In genomic region chr9:136587944-136588662, GRCh38 we compare ENCODE assay signal across 11 cellular contexts. TPM values are rescaled to one million over a fixed set of nuclear protein-coding genes. Genes with fewer than 3 reads are reported as not detected.
DNase-seq lines count a peak whose midpoint lies in the region; ATAC-seq and TF ChIP-seq lines count a peak whose summit lies in the region.
"Had no signal": no experiment of that assay in that cellular context is flagged by ENCODE, and none has a peak within 500 bp of the region (broad histone marks: within the 10 kb centered on the region; RNA-seq: fewer than 3 reads in every experiment).

No MANE protein-coding gene starts in this region.

- H3K79me2 ChIP-seq in DOHH2 (ENCODE audit: control insufficient read depth, low read length): no peaks in the 10 kb centered on the region
- H3K79me2 ChIP-seq in Karpas-422 (ENCODE audit: low read length): no peaks in the 10 kb centered on the region
- no peaks in the 10 kb centered on the region for H3K79me2 ChIP-seq in neural cell (replicated peaks; ENCODE audit: insufficient read depth, low read length)

- H3K27me3 ChIP-seq in DOHH2 (ENCODE audit: control insufficient read depth, low read length) (peaks cover 15% of the 10 kb centered on the region), Karpas-422 (ENCODE audit: low read length) (no peaks in the 10 kb centered on the region), colonic mucosa (no peaks in the 10 kb centered on the region), neural cell (ENCODE audit: insufficient read depth, low read depth, low read length) (no peaks in the 10 kb centered on the region)

- H3F3A ChIP-seq in DOHH2 (ENCODE audit: control insufficient read depth, insufficient read depth): no peaks in the 10 kb centered on the region
- H3F3A ChIP-seq in neural cell (ENCODE audit: insufficient read depth, low read length, poor library complexity, severe bottlenecking): no peaks in the 10 kb centered on the region

- no peak for TF ChIP-seq EP300 in neural cell (conservative IDR thresholded peaks at IDR 0.05; ENCODE audit: poor library complexity, severe bottlenecking)

- H3K36me3 ChIP-seq in DOHH2 (ENCODE audit: control insufficient read depth, low read length): no peaks in the 10 kb centered on the region
- no peaks in the 10 kb centered on the region for H3K36me3 ChIP-seq in Karpas-422 (ENCODE audit: insufficient read depth, low read length)
- no peaks in the 10 kb centered on the region for H3K36me3 ChIP-seq in colonic mucosa
- H3K36me3 ChIP-seq in neural cell (ENCODE audit: insufficient read depth, low read length): no peaks in the 10 kb centered on the region

- H4K20me1 ChIP-seq in DOHH2 (ENCODE audit: control insufficient read depth, insufficient read depth, low read depth, low read length) (no peaks in the 10 kb centered on the region), Karpas-422 (ENCODE audit: insufficient read depth, low read depth, low read length) (no peaks in the 10 kb centered on the region; the same call in 1 of the 2 replicates), neural cell (ENCODE audit: insufficient read depth) (no peaks in the 10 kb centered on the region)

- H3K9me3 ChIP-seq in DOHH2 (ENCODE audit: control insufficient read depth, insufficient read depth, low read length) (no peaks in the 10 kb centered on the region), Karpas-422 (ENCODE audit: low read length) (no peaks in the 10 kb centered on the region), colonic mucosa (no peaks in the 10 kb centered on the region), neural cell (ENCODE audit: low read length) (no peaks in the 10 kb centered on the region)

- no peak for TF ChIP-seq RAD21 in neural cell (conservative IDR thresholded peaks at IDR 0.05)

- H3K9ac ChIP-seq in Karpas-422 (ENCODE audit: low read length) (peak overlapping the region; percentile 51; the same call in 1 of the 2 replicates), colonic mucosa (ENCODE audit: low read depth in 2 of 2, low read length in 2 of 2) (peak overlapping the region; percentile 20 to 44), neural cell (ENCODE audit: low read length) (peak overlapping the region; percentile 57)

- intact Hi-C loops in colonic mucosa (cut with DNase I): no loop called here

- no peak for ATAC-seq in GM18520 (IDR thresholded peaks at IDR 0.05; ENCODE audit: unreplicated experiment)
- ATAC-seq in GM21526 (IDR thresholded peaks at IDR 0.05; ENCODE audit: low FRiP score, unreplicated experiment): no peak
- no peak for ATAC-seq in HG03442 (IDR thresholded peaks at IDR 0.05; ENCODE audit: unreplicated experiment)

- TF ChIP-seq CTCF in DOHH2 (IDR thresholded peaks at IDR 0.05; ENCODE audit: low read depth, low read length, poor library complexity, severe bottlenecking) (no peak), colonic mucosa (IDR thresholded peaks at IDR 0.05) (no peak), neural cell (IDR thresholded peaks at IDR 0.05; ENCODE audit: poor library complexity, severe bottlenecking) (no peak)

- H3K4me2 ChIP-seq in DOHH2 (ENCODE audit: low read length) (peak overlapping the region; percentile 81), Karpas-422 (ENCODE audit: low read depth, low read length, poor library complexity, severe bottlenecking) (peak overlapping the region; percentile 56), neural cell (ENCODE audit: low read length) (no peak overlapping the region)

- H3K9me2 ChIP-seq in DOHH2 (replicated peaks; ENCODE audit: control insufficient read depth, low read length) (no peaks in the 10 kb centered on the region), Karpas-422 (replicated peaks; ENCODE audit: insufficient read depth, low read length) (no peaks in the 10 kb centered on the region), neural cell (ENCODE audit: insufficient read depth, low read length) (no peaks in the 10 kb centered on the region)

- H3K4me1 ChIP-seq in DOHH2 (ENCODE audit: control insufficient read depth, low read length): peaks cover 26% of the 10 kb centered on the region
- peaks cover 15% of the 10 kb centered on the region for H3K4me1 ChIP-seq in Karpas-422 (ENCODE audit: low read length)
- H3K4me1 ChIP-seq in colonic mucosa: peaks cover 15% of the 10 kb centered on the region

- peak overlapping the region; percentile 61 for H3K4me3 ChIP-seq in DOHH2 (ENCODE audit: low read length)
- H3K4me3 ChIP-seq in Karpas-422 (ENCODE audit: low read length): no peak overlapping the region
- no peak overlapping the region for H3K4me3 ChIP-seq in colonic mucosa
- H3K4me3 ChIP-seq in neural cell (ENCODE audit: low read length): peak overlapping the region; percentile 34

- H3K27ac ChIP-seq in DOHH2 (ENCODE audit: low read depth, low read length): peak overlapping the region; percentile 9; the same call in 1 of the 2 replicates
- no peak overlapping the region for H3K27ac ChIP-seq in Karpas-422 (ENCODE audit: low read length)
- no peak overlapping the region for H3K27ac ChIP-seq in colonic mucosa
- H3K27ac ChIP-seq in neural cell (ENCODE audit: low read length): peak overlapping the region; percentile 37
- H3K27ac ChIP-seq: epithelial cell of prostate had no signal

- no peak for DNase-seq in Karpas-422
- DNase-seq in colonic mucosa: no peak
- DNase-seq in OCI-M2 (lab: John Stamatoyannopoulos, UW; ENCODE audit: unreplicated experiment): no peak
- DNase-seq: NCI-H1092 treated with DMSO at 0.1 percent for 48 hours; stimulated activated CD4-positive, alpha-beta T cell treated with anti-CD3 and anti-CD28 coated beads, Interleukin-1b, Interleukin-23, amount 100 ng/mL, for 48 hours had no signal

- H2AFZ ChIP-seq in Karpas-422 (ENCODE audit: low read length) (no peak overlapping the region), neural cell (ENCODE audit: low read depth, low read length) (peak overlapping the region; percentile 76)

TF ChIP-seq in neural cell, 6 proteins besides CTCF, POLR2A, EP300 and RAD21:
- TF ChIP-seq TAF1 (IDR thresholded peaks at IDR 0.05; ENCODE audit: low read depth): no peak
- TF ChIP-seq REST (IDR thresholded peaks at IDR 0.05; ENCODE audit: borderline replicate concordance): no peak
- TF ChIP-seq POLR2AphosphoS5 (IDR thresholded peaks at IDR 0.05): no peak
- no peak for TF ChIP-seq EZH2 (IDR thresholded peaks at IDR 0.05; ENCODE audit: borderline replicate concordance, insufficient read depth, low read length, poor library complexity, severe bottlenecking)
- TF ChIP-seq SMC3 (conservative IDR thresholded peaks at IDR 0.05; ENCODE audit: poor library complexity): no peak
- no peak for TF ChIP-seq MXI1 (conservative IDR thresholded peaks at IDR 0.05; ENCODE audit: poor library complexity, severe bottlenecking)
TF ChIP-seq in neural cell: peak in this region for 0.

RNA-seq across cellular contexts. Expression of gene NOTCH1, which starts 42.3 kb away (rescaled TPM):
- total RNA-seq in Karpas-422 (2014; rRNA removed; shearing (Covaris generic); ENCODE audit: low replicate concordance): 4.3 and 15.0 TPM in 2 replicates
- total RNA-seq in colonic mucosa: 10 to 100 TPM; 49.3 to 99.4 TPM
- 0.15 and 0.32 TPM in 2 replicates for polyA plus RNA-seq in neural cell
- 1.9 and 2.9 TPM in 2 replicates for polyA minus RNA-seq in neural cell

Comparison
In these comparisons a context has a peak if more than half of its experiments do, and no peak if none do; other contexts are left out.
1. H3K27ac ChIP-seq: peak in DOHH2 (single experiment) and neural cell (single experiment); none in Karpas-422 (single experiment) and colonic mucosa (single experiment).
2. H3K4me3 ChIP-seq: peak in DOHH2 (single experiment) and neural cell (single experiment); none in Karpas-422 (single experiment) and colonic mucosa (single experiment).
3. Peak in every context shown above with its lines, with median percentiles within 50 percentile points of each other: H3K9ac ChIP-seq.